ENCODE assay signal across 26 cellular contexts in the genomic region with DNA sequence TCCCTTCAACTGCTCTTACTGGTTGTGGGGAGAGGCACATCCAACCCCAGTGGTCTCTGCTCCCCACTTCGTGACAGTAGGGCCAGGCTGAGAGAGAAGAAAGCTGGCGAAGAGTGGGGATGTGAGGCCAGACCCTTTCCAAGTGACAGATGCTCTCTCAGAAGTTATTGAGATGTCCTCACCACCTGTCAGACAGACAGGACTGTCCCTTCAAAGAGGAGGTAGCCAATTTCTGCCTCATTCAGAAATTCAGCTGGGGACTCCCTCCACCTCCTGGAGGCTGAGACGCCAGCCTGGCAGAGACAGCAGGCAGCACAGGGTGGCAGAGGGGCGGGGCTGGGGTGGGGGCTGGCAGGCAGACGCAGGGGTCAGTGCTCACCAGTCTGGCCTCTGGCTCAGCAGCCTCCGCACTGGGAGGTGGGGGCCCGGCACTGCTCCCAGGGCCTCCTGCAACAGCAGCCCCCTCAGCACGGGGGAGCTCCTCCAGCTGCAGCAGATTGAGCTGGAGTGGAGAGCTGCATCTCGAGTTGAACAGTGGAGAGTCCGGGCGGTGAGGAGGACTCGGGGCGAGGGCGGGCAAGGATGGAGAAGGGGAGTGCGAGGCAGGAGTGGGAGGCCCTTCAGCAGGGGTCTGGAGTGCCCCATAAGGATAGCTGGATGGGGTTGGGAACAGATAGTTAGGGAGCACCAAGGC. TPM values are rescaled to one million over a fixed set of nuclear protein-coding genes. Genes with fewer than 3 reads are reported as not detected.
A peak's percentile ranks its signal among the peaks of the same experiment; 100 is the strongest.
DNase-seq lines count a peak whose midpoint lies in the region; ATAC-seq and TF ChIP-seq lines count a peak whose summit lies in the region.
"Had no signal": no experiment of that assay in that cellular context is flagged by ENCODE, and none has a peak within 500 bp of the region (broad histone marks: within the 10 kb centered on the region; RNA-seq: fewer than 3 reads in every experiment).

No MANE protein-coding gene starts in this region.

- no peak for ATAC-seq in heart left ventricle
- ATAC-seq: A549; activated CD4-positive, alpha-beta T cell treated with anti-CD3 and anti-CD28 coated beads for 36 hours; activated T-cell treated with anti-CD3 and anti-CD28 coated beads, Interleukin-2, amount 50 U/mL, for 4 hours; GM23338; Panc1; stimulated activated memory B cell treated with anti-CD40 and anti-IgM and Interleukin-4, amounts not matched to agents 10 μg/mL and 1 μg/mL and 100 μg/mL, for 72 hours had no signal

- peaks cover 88% of the 10 kb centered on the region for H3K36me3 ChIP-seq in right atrium auricular region
- peaks cover 15 to 90% (median 87%) of the 10 kb centered on the region in 9 donors for H3K36me3 ChIP-seq in heart left ventricle
- H3K36me3 ChIP-seq in prostate gland: peaks cover 62 to 76% of the 10 kb centered on the region in 2 donors
- peaks cover 29 to 89% of the 10 kb centered on the region in 2 donors for H3K36me3 ChIP-seq in vagina

- no peak overlapping the region for H3K4me3 ChIP-seq in right atrium auricular region
- H3K4me3 ChIP-seq in heart left ventricle: no peak overlapping the region
- H3K4me3 ChIP-seq in prostate gland: no peak overlapping the region
- H3K4me3 ChIP-seq in vagina: no peak overlapping the region
- H3K4me3 ChIP-seq: A549, GM23338, SJSA1, smooth muscle cell had no signal

- WGBS in heart left ventricle, 4 donors: 82 to 84% (median 83%) methylated on average over 15 of the region's 15 CpGs
- 86% methylated on average over 14 of the region's 15 CpGs for WGBS in prostate gland

- H3K9me3 ChIP-seq in right atrium auricular region: no peaks in the 10 kb centered on the region
- no peaks in the 10 kb centered on the region for H3K9me3 ChIP-seq in heart left ventricle
- H3K9me3 ChIP-seq in prostate gland: no peaks in the 10 kb centered on the region
- H3K9me3 ChIP-seq in vagina: no peaks in the 10 kb centered on the region
- H3K9me3 ChIP-seq: A549, BE2C, SJSA1 had no signal

- TF ChIP-seq POLR2A in heart left ventricle (IDR thresholded peaks at IDR 0.05) (no peak), erythroblast (IDR thresholded peaks at IDR 0.05; ENCODE audit: low read length) (peak; percentile 42), prostate gland (IDR thresholded peaks at IDR 0.05) (no peak), vagina (IDR thresholded peaks at IDR 0.05) (no peak)

- no peak for DNase-seq in right atrium auricular region (ENCODE audit: low spot score)
- no peak for DNase-seq in heart left ventricle
- DNase-seq in erythroblast (lab: John Stamatoyannopoulos, UW): no peak
- no peak for DNase-seq in prostate gland (ENCODE audit: low spot score)
- no peak for DNase-seq in vagina (ENCODE audit: extremely low spot score in 2 of 2)
- no peak for DNase-seq in mesenteric fat pad (ENCODE audit: low spot score)
- no peak for DNase-seq in substantia nigra (lab: John Stamatoyannopoulos, UW)
- DNase-seq in NCI-H510A (lab: John Stamatoyannopoulos, UW): no peak
- DNase-seq: activated CD4-positive, alpha-beta T cell treated with anti-CD3 and anti-CD28 coated beads for 36 hours; activated CD8-positive, alpha-beta memory T cell treated with anti-CD3 and anti-CD28 coated beads for 24 hours; activated naive CD4-positive, alpha-beta T cell treated with anti-CD3 and anti-CD28 coated beads, Interleukin-2, amount 50 U/mL, for 16 hours; activated T-cell treated with anti-CD3 and anti-CD28 coated beads, Interleukin-2, amount 50 U/mL, for 4 hours; anterior cingulate cortex; BE2C; NCI-H1105 treated with DMSO at 0.1 percent for 48 hours; NCI-H2081 had no signal

- H3K27me3 ChIP-seq in right atrium auricular region: no peaks in the 10 kb centered on the region
- H3K27me3 ChIP-seq in heart left ventricle: no peaks in the 10 kb centered on the region
- H3K27me3 ChIP-seq in prostate gland (replicated peaks; ENCODE audit: insufficient read depth): no peaks in the 10 kb centered on the region
- H3K27me3 ChIP-seq in vagina: no peaks in the 10 kb centered on the region
- H3K27me3 ChIP-seq: BE2C, SJSA1 had no signal

- H3K4me1 ChIP-seq in right atrium auricular region (peaks cover 0 to 55% of the 10 kb centered on the region in 2 donors), heart left ventricle (peaks cover 3 to 75% (median 16%) of the 10 kb centered on the region in 12 donors), prostate gland (replicated peaks) (no peaks in the 10 kb centered on the region), vagina (peaks cover 18% of the 10 kb centered on the region)
- H3K4me1 ChIP-seq: BE2C had no signal

- TF ChIP-seq CTCF in right atrium auricular region (IDR thresholded peaks at IDR 0.05) (no peak), heart left ventricle (IDR thresholded peaks at IDR 0.05) (no peak), prostate gland (IDR thresholded peaks at IDR 0.05) (no peak), vagina (IDR thresholded peaks at IDR 0.05) (no peak)

- H3K27ac ChIP-seq in right atrium auricular region: peak overlapping the region; percentile 22 to 41
- H3K27ac ChIP-seq in heart left ventricle: peak overlapping the region in 3 of 12 donors; percentile 8 to 100 (median 87)
- H3K27ac ChIP-seq in prostate gland: peak overlapping the region; percentile 2 to 13
- peak overlapping the region; percentile 8 for H3K27ac ChIP-seq in vagina
- H3K27ac ChIP-seq in substantia nigra (ENCODE audit: low read depth, low read length, poor library complexity, severe bottlenecking): no peak overlapping the region
- H3K27ac ChIP-seq: A549, HL-60, SJSA1 had no signal

- intact Hi-C loops in heart left ventricle (cut with DNase I) (loop anchor here in 1 of 10 donors (10.0 kb wide), 1 partner anchor 298 kb away; no protein-coding TSS in a partner anchor), prostate gland (cut with DNase I) (no loop called here), vagina (cut with DNase I) (no loop called here)

RNA-seq across cellular contexts. Expression of a gene that starts 9.2 kb away (rescaled TPM):
- total RNA-seq in right atrium auricular region: 10 to 100 TPM; 59.4 to 75.0 TPM
- total RNA-seq in heart left ventricle: 100 to 1,000 TPM in 3 of 9 donors, 10 to 100 TPM in 6; 40.2 to 132 (median 86.3) TPM
- polyA plus RNA-seq in heart left ventricle: 100 to 1,000 TPM in 1 of 2 donors, 10 to 100 TPM in 1; 96.2 to 164 TPM
- 100 to 1,000 TPM; 119 to 142 TPM for total RNA-seq in prostate gland
- 215 TPM for total RNA-seq in vagina
- total RNA-seq in mesenteric fat pad: 316 TPM

RNA-seq across cellular contexts. Expression of a gene that starts 19.1 kb away (rescaled TPM):
- total RNA-seq in right atrium auricular region: not detected
- total RNA-seq in heart left ventricle: under 1 TPM in 4 of 9 donors, not detected in 5; 0.17 to 0.76 (median 0.44) TPM
- under 1 TPM; 0.23 to 0.40 TPM for polyA plus RNA-seq in heart left ventricle
- under 1 TPM in 1 of 2 donors, not detected in 1; 0.34 TPM for total RNA-seq in prostate gland
- total RNA-seq in vagina: not detected
- not detected for total RNA-seq in mesenteric fat pad
- total RNA-seq: kidney epithelial cell, SJSA1, smooth muscle cell had no signal
- polyA plus RNA-seq: GM23338, smooth muscle cell had no signal

RNA-seq across cellular contexts. Expression of a gene that starts 19.7 kb away (rescaled TPM):
- total RNA-seq in right atrium auricular region (10 to 100 TPM; 27.4 to 39.7 TPM), heart left ventricle (10 to 100 TPM; 21.5 to 67.2 (median 51.1) TPM), prostate gland (10 to 100 TPM; 34.2 to 65.2 TPM), vagina (35.6 TPM), mesenteric fat pad (52.4 TPM)
- polyA plus RNA-seq in heart left ventricle: 10 to 100 TPM; 49.0 to 50.6 TPM

RNA-seq across cellular contexts. Expression of a gene that starts 24.7 kb away (rescaled TPM):
- total RNA-seq in right atrium auricular region (under 1 TPM in 1 of 2 donors, not detected in 1; 0.20 TPM), heart left ventricle (not detected), prostate gland (1 to 10 TPM in 1 of 2 donors, not detected in 1; 2.4 TPM), vagina (1.5 TPM), mesenteric fat pad (not detected)
- polyA plus RNA-seq in heart left ventricle: under 1 TPM in 1 of 2 donors, not detected in 1; 0.12 TPM
- total RNA-seq: activated T-cell treated with anti-CD3 and anti-CD28 coated beads, Interleukin-2, amount 50 U/mL, for 4 hours; posterior vena cava; SJSA1; T-helper 1 cell treated with Interleukin-12 subunit alpha and Interleukin-12 subunit beta and Interleukin-4 antibody, amounts not matched to agents 30 ng/mL and 1 ng/mL, for 36 hours had no signal

RNA-seq across cellular contexts. Expression of a gene that starts 33.1 kb away (rescaled TPM):
- total RNA-seq in right atrium auricular region: 10 to 100 TPM in 1 of 2 donors, 1 to 10 TPM in 1; 7.3 to 11.0 TPM
- 10 to 100 TPM in 3 of 9 donors, 1 to 10 TPM in 6; 5.3 to 16.4 (median 8.4) TPM for total RNA-seq in heart left ventricle
- polyA plus RNA-seq in heart left ventricle: 1 to 10 TPM; 3.8 to 8.9 TPM
- total RNA-seq in prostate gland: 10 to 100 TPM in 1 of 2 donors, 1 to 10 TPM in 1; 8.6 to 13.9 TPM
- 20.6 TPM for total RNA-seq in vagina
- 16.3 TPM for total RNA-seq in mesenteric fat pad
